Comparison of ENCODE assay signal across 1 cellular context in the genomic region with DNA sequence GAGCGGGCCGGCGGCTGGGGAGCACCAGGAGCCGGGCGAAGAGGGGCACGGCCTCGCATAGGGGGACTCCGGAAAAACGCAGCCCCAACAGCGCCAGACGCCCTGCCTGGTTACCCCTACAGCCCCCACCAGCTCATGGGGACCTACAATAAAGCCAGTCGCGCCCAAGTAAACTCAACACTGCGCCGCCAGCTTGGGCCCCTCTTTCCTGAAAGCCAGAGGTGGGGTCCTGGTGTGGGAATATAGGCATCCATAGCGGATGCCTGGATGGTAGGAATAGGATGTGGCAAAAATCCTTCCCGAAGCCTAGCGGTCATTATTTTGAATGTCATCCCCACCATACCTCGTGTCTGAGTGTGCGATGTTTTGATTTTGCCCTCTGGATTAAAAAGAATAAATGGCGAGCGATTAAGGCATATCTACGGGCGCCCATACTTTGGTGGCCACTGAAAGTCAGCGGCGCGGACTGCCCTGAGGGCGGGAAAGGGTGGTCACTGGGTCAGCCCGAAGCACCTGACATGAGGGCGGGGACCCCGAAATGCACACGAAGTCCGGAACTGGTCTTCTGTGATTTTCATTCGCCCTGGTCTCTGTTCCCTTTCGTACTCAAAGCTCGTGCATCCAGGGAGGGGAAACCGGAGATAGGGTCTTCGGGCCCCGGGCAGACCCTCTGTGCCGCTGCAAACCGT.
TF ChIP-seq lines count a peak whose summit lies in the region.

A gene with protein sequence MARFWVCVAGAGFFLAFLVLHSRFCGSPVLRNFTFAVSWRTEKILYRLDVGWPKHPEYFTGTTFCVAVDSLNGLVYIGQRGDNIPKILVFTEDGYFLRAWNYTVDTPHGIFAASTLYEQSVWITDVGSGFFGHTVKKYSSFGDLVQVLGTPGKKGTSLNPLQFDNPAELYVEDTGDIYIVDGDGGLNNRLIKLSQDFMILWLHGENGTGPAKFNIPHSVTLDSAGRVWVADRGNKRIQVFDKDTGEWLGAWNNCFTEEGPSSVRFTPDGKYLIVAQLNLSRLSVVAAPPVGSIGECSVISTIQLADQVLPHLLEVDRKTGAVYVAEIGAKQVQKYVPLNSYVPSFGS (plus strand): TSS at position 577 of the 689 bp plus-strand sequence. CDS start 184 bp downstream, outside the sequence.
A gene (minus strand): TSS at position 210 of the 689 bp plus-strand sequence. CDS start 847 bp downstream, outside the sequence.

TF ChIP-seq in HepG2, 621 proteins besides CTCF, POLR2A, EP300 and RAD21 (continued from another document and continues in another):
- TF ChIP-seq ZNF367 (CRISPR knock-in tag; IDR thresholded peaks at IDR 0.05; ENCODE audit: borderline replicate concordance) = peak; percentile 77; the same call in 1 of the 2 replicates
- peak; percentile 35 for TF ChIP-seq BRD4 (CRISPR knock-in tag; IDR thresholded peaks at IDR 0.05)
- 0 out of 2 replicates have a peak, but pooled peaks have one; percentile 48 for TF ChIP-seq ZSCAN20 (CRISPR knock-in tag; IDR thresholded peaks at IDR 0.05; ENCODE audit: borderline replicate concordance)
- TF ChIP-seq, protein P1, sequence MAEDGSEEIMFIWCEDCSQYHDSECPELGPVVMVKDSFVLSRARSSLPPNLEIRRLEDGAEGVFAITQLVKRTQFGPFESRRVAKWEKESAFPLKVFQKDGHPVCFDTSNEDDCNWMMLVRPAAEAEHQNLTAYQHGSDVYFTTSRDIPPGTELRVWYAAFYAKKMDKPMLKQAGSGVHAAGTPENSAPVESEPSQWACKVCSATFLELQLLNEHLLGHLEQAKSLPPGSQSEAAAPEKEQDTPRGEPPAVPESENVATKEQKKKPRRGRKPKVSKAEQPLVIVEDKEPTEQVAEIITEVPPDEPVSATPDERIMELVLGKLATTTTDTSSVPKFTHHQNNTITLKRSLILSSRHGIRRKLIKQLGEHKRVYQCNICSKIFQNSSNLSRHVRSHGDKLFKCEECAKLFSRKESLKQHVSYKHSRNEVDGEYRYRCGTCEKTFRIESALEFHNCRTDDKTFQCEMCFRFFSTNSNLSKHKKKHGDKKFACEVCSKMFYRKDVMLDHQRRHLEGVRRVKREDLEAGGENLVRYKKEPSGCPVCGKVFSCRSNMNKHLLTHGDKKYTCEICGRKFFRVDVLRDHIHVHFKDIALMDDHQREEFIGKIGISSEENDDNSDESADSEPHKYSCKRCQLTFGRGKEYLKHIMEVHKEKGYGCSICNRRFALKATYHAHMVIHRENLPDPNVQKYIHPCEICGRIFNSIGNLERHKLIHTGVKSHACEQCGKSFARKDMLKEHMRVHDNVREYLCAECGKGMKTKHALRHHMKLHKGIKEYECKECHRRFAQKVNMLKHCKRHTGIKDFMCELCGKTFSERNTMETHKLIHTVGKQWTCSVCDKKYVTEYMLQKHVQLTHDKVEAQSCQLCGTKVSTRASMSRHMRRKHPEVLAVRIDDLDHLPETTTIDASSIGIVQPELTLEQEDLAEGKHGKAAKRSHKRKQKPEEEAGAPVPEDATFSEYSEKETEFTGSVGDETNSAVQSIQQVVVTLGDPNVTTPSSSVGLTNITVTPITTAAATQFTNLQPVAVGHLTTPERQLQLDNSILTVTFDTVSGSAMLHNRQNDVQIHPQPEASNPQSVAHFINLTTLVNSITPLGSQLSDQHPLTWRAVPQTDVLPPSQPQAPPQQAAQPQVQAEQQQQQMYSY (CRISPR knock-in tag; IDR thresholded peaks at IDR 0.05) = 0 out of 2 replicates have a peak, but pooled peaks have one; percentile 33
- no peak for TF ChIP-seq ZKSCAN5 (CRISPR knock-in tag; IDR thresholded peaks at IDR 0.05)
- TF ChIP-seq POLR2AphosphoS5 (IDR thresholded peaks at IDR 0.05; ENCODE audit: low read depth, low read length) = peak; percentile 36; the same call in 1 of the 2 replicates
- TF ChIP-seq ZMYM4 (CRISPR knock-in tag; IDR thresholded peaks at IDR 0.05) = 0 out of 2 replicates have a peak, but pooled peaks have one; percentile 11
- TF ChIP-seq, protein P2, sequence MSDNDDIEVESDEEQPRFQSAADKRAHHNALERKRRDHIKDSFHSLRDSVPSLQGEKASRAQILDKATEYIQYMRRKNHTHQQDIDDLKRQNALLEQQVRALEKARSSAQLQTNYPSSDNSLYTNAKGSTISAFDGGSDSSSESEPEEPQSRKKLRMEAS (IDR thresholded peaks at IDR 0.05) = peak; percentile 94
- TF ChIP-seq TEAD3 (CRISPR knock-in tag; optimal IDR thresholded peaks at IDR 0.05; ENCODE audit: borderline replicate concordance) = peak; percentile 44
- peak; percentile 78 for TF ChIP-seq PHF8 (CRISPR knock-in tag; IDR thresholded peaks at IDR 0.05)
- TF ChIP-seq MYC (CRISPR knock-in tag; IDR thresholded peaks at IDR 0.05; ENCODE audit: borderline replicate concordance) = peak; percentile 54; the same call in 1 of the 2 replicates
- TF ChIP-seq YEATS4 (CRISPR knock-in tag; IDR thresholded peaks at IDR 0.05; ENCODE audit: borderline replicate concordance) = peak; percentile 80
- TF ChIP-seq SMAD3 (CRISPR knock-in tag; IDR thresholded peaks at IDR 0.05) = peak; percentile 75; the same call in 1 of the 2 replicates
- TF ChIP-seq, protein P3, sequence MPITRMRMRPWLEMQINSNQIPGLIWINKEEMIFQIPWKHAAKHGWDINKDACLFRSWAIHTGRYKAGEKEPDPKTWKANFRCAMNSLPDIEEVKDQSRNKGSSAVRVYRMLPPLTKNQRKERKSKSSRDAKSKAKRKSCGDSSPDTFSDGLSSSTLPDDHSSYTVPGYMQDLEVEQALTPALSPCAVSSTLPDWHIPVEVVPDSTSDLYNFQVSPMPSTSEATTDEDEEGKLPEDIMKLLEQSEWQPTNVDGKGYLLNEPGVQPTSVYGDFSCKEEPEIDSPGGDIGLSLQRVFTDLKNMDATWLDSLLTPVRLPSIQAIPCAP (CRISPR knock-in tag; IDR thresholded peaks at IDR 0.05; ENCODE audit: low read depth) = 0 out of 2 replicates have a peak, but pooled peaks have one; percentile 26
- TF ChIP-seq GATA4 (IDR thresholded peaks at IDR 0.05; ENCODE audit: borderline replicate concordance, low read depth) = 0 out of 2 replicates have a peak, but pooled peaks have one; percentile 3
- TF ChIP-seq, protein P4, sequence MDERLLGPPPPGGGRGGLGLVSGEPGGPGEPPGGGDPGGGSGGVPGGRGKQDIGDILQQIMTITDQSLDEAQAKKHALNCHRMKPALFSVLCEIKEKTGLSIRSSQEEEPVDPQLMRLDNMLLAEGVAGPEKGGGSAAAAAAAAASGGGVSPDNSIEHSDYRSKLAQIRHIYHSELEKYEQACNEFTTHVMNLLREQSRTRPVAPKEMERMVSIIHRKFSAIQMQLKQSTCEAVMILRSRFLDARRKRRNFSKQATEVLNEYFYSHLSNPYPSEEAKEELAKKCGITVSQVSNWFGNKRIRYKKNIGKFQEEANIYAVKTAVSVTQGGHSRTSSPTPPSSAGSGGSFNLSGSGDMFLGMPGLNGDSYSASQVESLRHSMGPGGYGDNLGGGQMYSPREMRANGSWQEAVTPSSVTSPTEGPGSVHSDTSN (CRISPR knock-in tag; IDR thresholded peaks at IDR 0.05) = no peak
- TF ChIP-seq ZNF558 (CRISPR knock-in tag; IDR thresholded peaks at IDR 0.05; ENCODE audit: borderline replicate concordance) = no peak
- TF ChIP-seq MEIS2 (CRISPR knock-in tag; IDR thresholded peaks at IDR 0.05) = 0 out of 2 replicates have a peak, but pooled peaks have one; percentile 6
- no peak for TF ChIP-seq ZNF317 (CRISPR knock-in tag; IDR thresholded peaks at IDR 0.05)
- TF ChIP-seq ZNF781 (CRISPR knock-in tag; IDR thresholded peaks at IDR 0.05; ENCODE audit: borderline replicate concordance, not compliant biosample characterization) = peak; percentile 32
- TF ChIP-seq, protein P5, sequence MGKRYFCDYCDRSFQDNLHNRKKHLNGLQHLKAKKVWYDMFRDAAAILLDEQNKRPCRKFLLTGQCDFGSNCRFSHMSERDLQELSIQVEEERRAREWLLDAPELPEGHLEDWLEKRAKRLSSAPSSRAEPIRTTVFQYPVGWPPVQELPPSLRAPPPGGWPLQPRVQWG (CRISPR knock-in tag; IDR thresholded peaks at IDR 0.05; ENCODE audit: borderline replicate concordance, low read depth) = no peak
- TF ChIP-seq ZNF678 (CRISPR knock-in tag; IDR thresholded peaks at IDR 0.05) = 0 out of 2 replicates have a peak, but pooled peaks have one; percentile 78
- TF ChIP-seq, protein P6, sequence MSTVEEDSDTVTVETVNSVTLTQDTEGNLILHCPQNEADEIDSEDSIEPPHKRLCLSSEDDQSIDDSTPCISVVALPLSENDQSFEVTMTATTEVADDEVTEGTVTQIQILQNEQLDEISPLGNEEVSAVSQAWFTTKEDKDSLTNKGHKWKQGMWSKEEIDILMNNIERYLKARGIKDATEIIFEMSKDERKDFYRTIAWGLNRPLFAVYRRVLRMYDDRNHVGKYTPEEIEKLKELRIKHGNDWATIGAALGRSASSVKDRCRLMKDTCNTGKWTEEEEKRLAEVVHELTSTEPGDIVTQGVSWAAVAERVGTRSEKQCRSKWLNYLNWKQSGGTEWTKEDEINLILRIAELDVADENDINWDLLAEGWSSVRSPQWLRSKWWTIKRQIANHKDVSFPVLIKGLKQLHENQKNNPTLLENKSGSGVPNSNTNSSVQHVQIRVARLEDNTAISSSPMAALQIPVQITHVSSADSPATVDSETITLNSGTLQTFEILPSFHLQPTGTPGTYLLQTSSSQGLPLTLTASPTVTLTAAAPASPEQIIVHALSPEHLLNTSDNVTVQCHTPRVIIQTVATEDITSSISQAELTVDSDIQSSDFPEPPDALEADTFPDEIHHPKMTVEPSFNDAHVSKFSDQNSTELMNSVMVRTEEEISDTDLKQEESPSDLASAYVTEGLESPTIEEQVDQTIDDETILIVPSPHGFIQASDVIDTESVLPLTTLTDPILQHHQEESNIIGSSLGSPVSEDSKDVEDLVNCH (CRISPR knock-in tag; IDR thresholded peaks at IDR 0.05) = no peak
- TF ChIP-seq, protein P7, sequence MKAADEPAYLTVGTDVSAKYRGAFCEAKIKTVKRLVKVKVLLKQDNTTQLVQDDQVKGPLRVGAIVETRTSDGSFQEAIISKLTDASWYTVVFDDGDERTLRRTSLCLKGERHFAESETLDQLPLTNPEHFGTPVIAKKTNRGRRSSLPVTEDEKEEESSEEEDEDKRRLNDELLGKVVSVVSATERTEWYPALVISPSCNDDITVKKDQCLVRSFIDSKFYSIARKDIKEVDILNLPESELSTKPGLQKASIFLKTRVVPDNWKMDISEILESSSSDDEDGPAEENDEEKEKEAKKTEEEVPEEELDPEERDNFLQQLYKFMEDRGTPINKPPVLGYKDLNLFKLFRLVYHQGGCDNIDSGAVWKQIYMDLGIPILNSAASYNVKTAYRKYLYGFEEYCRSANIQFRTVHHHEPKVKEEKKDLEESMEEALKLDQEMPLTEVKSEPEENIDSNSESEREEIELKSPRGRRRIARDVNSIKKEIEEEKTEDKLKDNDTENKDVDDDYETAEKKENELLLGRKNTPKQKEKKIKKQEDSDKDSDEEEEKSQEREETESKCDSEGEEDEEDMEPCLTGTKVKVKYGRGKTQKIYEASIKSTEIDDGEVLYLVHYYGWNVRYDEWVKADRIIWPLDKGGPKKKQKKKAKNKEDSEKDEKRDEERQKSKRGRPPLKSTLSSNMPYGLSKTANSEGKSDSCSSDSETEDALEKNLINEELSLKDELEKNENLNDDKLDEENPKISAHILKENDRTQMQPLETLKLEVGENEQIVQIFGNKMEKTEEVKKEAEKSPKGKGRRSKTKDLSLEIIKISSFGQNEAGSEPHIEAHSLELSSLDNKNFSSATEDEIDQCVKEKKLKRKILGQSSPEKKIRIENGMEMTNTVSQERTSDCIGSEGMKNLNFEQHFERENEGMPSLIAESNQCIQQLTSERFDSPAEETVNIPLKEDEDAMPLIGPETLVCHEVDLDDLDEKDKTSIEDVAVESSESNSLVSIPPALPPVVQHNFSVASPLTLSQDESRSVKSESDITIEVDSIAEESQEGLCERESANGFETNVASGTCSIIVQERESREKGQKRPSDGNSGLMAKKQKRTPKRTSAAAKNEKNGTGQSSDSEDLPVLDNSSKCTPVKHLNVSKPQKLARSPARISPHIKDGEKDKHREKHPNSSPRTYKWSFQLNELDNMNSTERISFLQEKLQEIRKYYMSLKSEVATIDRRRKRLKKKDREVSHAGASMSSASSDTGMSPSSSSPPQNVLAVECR (CRISPR knock-in tag; IDR thresholded peaks at IDR 0.05; ENCODE audit: borderline replicate concordance) = peak; percentile 81; the same call in 1 of the 2 replicates
- TF ChIP-seq, protein P8, sequence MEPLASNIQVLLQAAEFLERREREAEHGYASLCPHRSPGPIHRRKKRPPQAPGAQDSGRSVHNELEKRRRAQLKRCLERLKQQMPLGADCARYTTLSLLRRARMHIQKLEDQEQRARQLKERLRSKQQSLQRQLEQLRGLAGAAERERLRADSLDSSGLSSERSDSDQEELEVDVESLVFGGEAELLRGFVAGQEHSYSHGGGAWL (CRISPR knock-in tag; IDR thresholded peaks at IDR 0.05) = no peak; the same call in 1 of the 2 replicates
- no peak for TF ChIP-seq SOX6 (IDR thresholded peaks at IDR 0.05)
- peak; percentile 42 for TF ChIP-seq SOX6 (CRISPR knock-in tag; IDR thresholded peaks at IDR 0.05)
- TF ChIP-seq ATF1 (CRISPR knock-in tag; IDR thresholded peaks at IDR 0.05) = peak; percentile 91
- TF ChIP-seq, protein P9, sequence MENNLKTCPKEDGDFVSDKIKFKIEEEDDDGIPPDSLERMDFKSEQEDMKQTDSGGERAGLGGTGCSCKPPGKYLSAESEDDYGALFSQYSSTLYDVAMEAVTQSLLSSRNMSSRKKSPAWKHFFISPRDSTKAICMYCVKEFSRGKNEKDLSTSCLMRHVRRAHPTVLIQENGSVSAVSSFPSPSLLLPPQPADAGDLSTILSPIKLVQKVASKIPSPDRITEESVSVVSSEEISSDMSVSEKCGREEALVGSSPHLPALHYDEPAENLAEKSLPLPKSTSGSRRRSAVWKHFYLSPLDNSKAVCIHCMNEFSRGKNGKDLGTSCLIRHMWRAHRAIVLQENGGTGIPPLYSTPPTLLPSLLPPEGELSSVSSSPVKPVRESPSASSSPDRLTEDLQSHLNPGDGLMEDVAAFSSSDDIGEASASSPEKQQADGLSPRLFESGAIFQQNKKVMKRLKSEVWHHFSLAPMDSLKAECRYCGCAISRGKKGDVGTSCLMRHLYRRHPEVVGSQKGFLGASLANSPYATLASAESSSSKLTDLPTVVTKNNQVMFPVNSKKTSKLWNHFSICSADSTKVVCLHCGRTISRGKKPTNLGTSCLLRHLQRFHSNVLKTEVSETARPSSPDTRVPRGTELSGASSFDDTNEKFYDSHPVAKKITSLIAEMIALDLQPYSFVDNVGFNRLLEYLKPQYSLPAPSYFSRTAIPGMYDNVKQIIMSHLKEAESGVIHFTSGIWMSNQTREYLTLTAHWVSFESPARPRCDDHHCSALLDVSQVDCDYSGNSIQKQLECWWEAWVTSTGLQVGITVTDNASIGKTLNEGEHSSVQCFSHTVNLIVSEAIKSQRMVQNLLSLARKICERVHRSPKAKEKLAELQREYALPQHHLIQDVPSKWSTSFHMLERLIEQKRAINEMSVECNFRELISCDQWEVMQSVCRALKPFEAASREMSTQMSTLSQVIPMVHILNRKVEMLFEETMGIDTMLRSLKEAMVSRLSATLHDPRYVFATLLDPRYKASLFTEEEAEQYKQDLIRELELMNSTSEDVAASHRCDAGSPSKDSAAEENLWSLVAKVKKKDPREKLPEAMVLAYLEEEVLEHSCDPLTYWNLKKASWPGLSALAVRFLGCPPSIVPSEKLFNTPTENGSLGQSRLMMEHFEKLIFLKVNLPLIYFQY (CRISPR knock-in tag; IDR thresholded peaks at IDR 0.05; ENCODE audit: borderline replicate concordance) = peak; percentile 65; the same call in 1 of the 2 replicates
- TF ChIP-seq RXRB (CRISPR knock-in tag; IDR thresholded peaks at IDR 0.05; ENCODE audit: borderline replicate concordance) = peak; percentile 15; the same call in 1 of the 2 replicates
- peak; percentile 63 for TF ChIP-seq RBM22 (optimal IDR thresholded peaks at IDR 0.05; ENCODE audit: low read length)
